13 cellular contexts compared by ENCODE assay signal in genomic region chr2:159046966-159047365, GRCh38.
DNase-seq lines count a peak whose midpoint lies in the region; ATAC-seq, FAIRE-seq and TF ChIP-seq lines count a peak whose summit lies in the region.
"Had no signal": no experiment of that assay in that cellular context is flagged by ENCODE, and none has a peak within 500 bp of the region (broad histone marks: within the 10 kb centered on the region; RNA-seq: fewer than 3 reads in every experiment).

No MANE protein-coding gene starts in this region.

- no peak for FAIRE-seq in bronchial epithelial cell (lab: Jason Lieb, UNC)

- H3K27me3 ChIP-seq in left ventricle myocardium inferior (ENCODE audit: low read depth) = no peaks in the 10 kb centered on the region
- H3K27me3 ChIP-seq in bronchial epithelial cell (ENCODE audit: control insufficient read depth, insufficient read depth, low read length) = no peaks in the 10 kb centered on the region
- no peaks in the 10 kb centered on the region for H3K27me3 ChIP-seq in lower lobe of right lung (ENCODE audit: low read depth)
- H3K27me3 ChIP-seq in aorta (ENCODE audit: control insufficient read depth in 1 of 2, insufficient read depth in 2 of 2, low read length in 1 of 2) = no peaks in the 10 kb centered on the region
- H3K27me3 ChIP-seq: right lobe of liver had no signal

- H3K36me3 ChIP-seq in left ventricle myocardium inferior (peaks cover under 1% of the 10 kb centered on the region), bronchial epithelial cell (ENCODE audit: control insufficient read depth, insufficient read depth, low read length) (no peaks in the 10 kb centered on the region), lower lobe of right lung (no peaks in the 10 kb centered on the region), aorta (ENCODE audit: control insufficient read depth in 1 of 2, insufficient read depth in 2 of 2, low read length in 1 of 2) (no peaks in the 10 kb centered on the region)
- H3K36me3 ChIP-seq: right lobe of liver had no signal

- H3K27ac ChIP-seq in left ventricle myocardium inferior (replicated peaks) = peak overlapping the region; percentile 64
- H3K27ac ChIP-seq in lower lobe of right lung = peak overlapping the region; percentile 18
- peak overlapping the region; percentile 74 to 89 for H3K27ac ChIP-seq in aorta (ENCODE audit: low read depth in 1 of 2, low read length in 2 of 2)
- H3K27ac ChIP-seq: right lobe of liver had no signal

- POLR2A ChIA-PET in naive thymus-derived CD8-positive, alpha-beta T cell (lab: Charles Lee) = no interaction called here

- no peaks in the 10 kb centered on the region for H3K4me1 Mint-ChIP-seq in naive thymus-derived CD8-positive, alpha-beta T cell
- H3K4me1 Mint-ChIP-seq: T-cell had no signal

- intact Hi-C loops in left ventricle myocardium inferior (cut with micrococcal nuclease) (loop anchor here (10.0 kb wide), 1 partner anchor 68 kb away; no protein-coding TSS in a partner anchor), Right ventricle myocardium inferior (cut with DNase I) (no loop called here), lower lobe of right lung (cut with DNase I) (no loop called here), aorta (cut with DNase I) (loop anchor here in 1 of 2 donors (10.0 kb wide), 1 partner anchor 48 kb away; no protein-coding TSS in a partner anchor)

- WGBS in aorta, 2 donors = 2 to 4% methylated on average over 1 of the region's 1 CpG

- H3K4me3 ChIP-seq in left ventricle myocardium inferior = no peak overlapping the region
- H3K4me3 ChIP-seq in bronchial epithelial cell (ENCODE audit: low read depth, low read length) = no peak overlapping the region
- H3K4me3 ChIP-seq in lower lobe of right lung = no peak overlapping the region
- no peak overlapping the region for H3K4me3 ChIP-seq in aorta (ENCODE audit: low read length in 2 of 2)
- H3K4me3 ChIP-seq: right lobe of liver had no signal

- no peak for TF ChIP-seq CTCF in left ventricle myocardium inferior (IDR thresholded peaks at IDR 0.05; ENCODE audit: borderline replicate concordance)
- no peak for TF ChIP-seq CTCF in bronchial epithelial cell (IDR thresholded peaks at IDR 0.05; ENCODE audit: insufficient read depth, low read length, severe bottlenecking)
- TF ChIP-seq CTCF in lower lobe of right lung (IDR thresholded peaks at IDR 0.05) = no peak

- H3K36me3 Mint-ChIP-seq in naive thymus-derived CD8-positive, alpha-beta T cell = no peaks in the 10 kb centered on the region
- H3K36me3 Mint-ChIP-seq: T-cell had no signal

- no peak overlapping the region for H3K4me3 Mint-ChIP-seq in naive thymus-derived CD8-positive, alpha-beta T cell
- H3K4me3 Mint-ChIP-seq: activated CD8-positive, alpha-beta T cell treated with anti-CD3 and anti-CD28 coated beads, Interleukin-2, amount 10 ng/mL, durations not matched to agents 7 days and 5 days; activated naive CD4-positive, alpha-beta T cell treated with anti-CD3 and anti-CD28 coated beads for 36 hours; T-cell had no signal

- H3K27me3 Mint-ChIP-seq in naive thymus-derived CD8-positive, alpha-beta T cell = peaks cover 0 to 7% (median 2%) of the 10 kb centered on the region in 5 donors

- H3K9me3 ChIP-seq in left ventricle myocardium inferior (replicated peaks) (no peaks in the 10 kb centered on the region), lower lobe of right lung (no peaks in the 10 kb centered on the region), aorta (ENCODE audit: control insufficient read depth, low read length) (no peaks in the 10 kb centered on the region)
- H3K9me3 ChIP-seq: right lobe of liver had no signal

- no peak overlapping the region for H3K27ac Mint-ChIP-seq in naive thymus-derived CD8-positive, alpha-beta T cell
- H3K27ac Mint-ChIP-seq: activated CD8-positive, alpha-beta T cell treated with anti-CD3 and anti-CD28 coated beads, Interleukin-2, amount 10 ng/mL, durations not matched to agents 7 days and 5 days; activated naive CD4-positive, alpha-beta T cell treated with anti-CD3 and anti-CD28 coated beads for 36 hours; T-cell had no signal

- H3K4me1 ChIP-seq in left ventricle myocardium inferior (peaks cover 100% of the 10 kb centered on the region), lower lobe of right lung (peaks cover 61% of the 10 kb centered on the region), aorta (ENCODE audit: control insufficient read depth in 1 of 2, insufficient read depth in 2 of 2, low read length in 2 of 2) (peaks cover 9 to 16% of the 10 kb centered on the region in 2 donors)
- H3K4me1 ChIP-seq: right lobe of liver had no signal

- no peak for ATAC-seq in Right ventricle myocardium inferior
- ATAC-seq in lower lobe of right lung = peak in 1 of 2 donors; percentile 36
- ATAC-seq in aorta (ENCODE audit: low FRiP score) = peak; percentile 51
- no peak for ATAC-seq in naive thymus-derived CD8-positive, alpha-beta T cell
- ATAC-seq: activated CD8-positive, alpha-beta T cell treated with anti-CD3 and anti-CD28 coated beads, Interleukin-2, amount 10 ng/mL, durations not matched to agents 7 days and 5 days; T-cell had no signal

- no peak for DNase-seq in left ventricle myocardium inferior
- no peak for DNase-seq in Right ventricle myocardium inferior (ENCODE audit: missing footprints)
- DNase-seq in bronchial epithelial cell (ENCODE audit: low read depth) = peak; percentile 43
- DNase-seq in lower lobe of right lung = no peak
- DNase-seq in aorta = no peak
- no peak for DNase-seq in naive thymus-derived CD8-positive, alpha-beta T cell
- no peak for DNase-seq in NCI-H2196 (lab: John Stamatoyannopoulos, UW; ENCODE audit: unreplicated experiment)
- no peak for DNase-seq in stimulated activated naive CD4-positive, alpha-beta T cell (lab: John Stamatoyannopoulos, UW)
- DNase-seq: activated CD8-positive, alpha-beta T cell treated with anti-CD3 and anti-CD28 coated beads, Interleukin-2, amount 10 ng/mL, durations not matched to agents 7 days and 5 days; activated naive CD4-positive, alpha-beta T cell treated with anti-CD3 and anti-CD28 coated beads for 36 hours; effector CD4-positive, alpha-beta T cell; right lobe of liver; T-cell had no signal

- peaks cover 0 to 3% (median 0%) of the 10 kb centered on the region in 9 donors for H3K9me3 Mint-ChIP-seq in naive thymus-derived CD8-positive, alpha-beta T cell
- H3K9me3 Mint-ChIP-seq: activated naive CD4-positive, alpha-beta T cell treated with anti-CD3 and anti-CD28 coated beads for 36 hours; T-cell had no signal

Comparison
In these comparisons a context has a peak if more than half of its experiments do, and no peak if none do; other contexts are left out.
1. H3K27ac ChIP-seq: peak in every context shown above with its lines; median percentile 82 in aorta; 64 in left ventricle myocardium inferior; 18 in lower lobe of right lung.